8 cellular contexts compared by ENCODE assay signal in genomic region chr1:227947425-227947677, GRCh38. TPM values are rescaled to one million over a fixed set of nuclear protein-coding genes. Genes with fewer than 3 reads are reported as not detected.
DNase-seq lines count a peak whose midpoint lies in the region; ATAC-seq lines count a peak whose summit lies in the region.

No MANE protein-coding gene starts in this region.

- H3K36me3 Mint-ChIP-seq in natural killer cell treated with Interleukin-12 subunit alpha and Interleukin-12 subunit beta and Interleukin-15 and Interleukin-18, amount 100 ng/mL, for 72 hours, result no peaks in the 10 kb centered on the region

- peak overlapping the region; percentile 100 for H3K4me2 ChIP-seq in BLaER1

- peaks cover 47% of the 10 kb centered on the region for H3K4me1 ChIP-seq in BLaER1
- peaks cover 21% of the 10 kb centered on the region for H3K4me1 ChIP-seq in effector memory CD4-positive, alpha-beta T cell (ENCODE audit: control insufficient read depth, insufficient read depth, low read length, poor library complexity, severe bottlenecking)

- H3K36me3 ChIP-seq in BLaER1, result no peaks in the 10 kb centered on the region
- peaks cover 9% of the 10 kb centered on the region for H3K36me3 ChIP-seq in MG63
- H3K36me3 ChIP-seq in effector memory CD4-positive, alpha-beta T cell (ENCODE audit: control insufficient read depth, insufficient read depth, low read length), result no peaks in the 10 kb centered on the region

- peaks cover 33% of the 10 kb centered on the region for H4K20me1 ChIP-seq in BLaER1

- no peaks in the 10 kb centered on the region for H3K9me3 Mint-ChIP-seq in natural killer cell treated with Interleukin-12 subunit alpha and Interleukin-12 subunit beta and Interleukin-15 and Interleukin-18, amount 100 ng/mL, for 72 hours

- no peak overlapping the region for H3K27ac Mint-ChIP-seq in natural killer cell treated with Interleukin-12 subunit alpha and Interleukin-12 subunit beta and Interleukin-15 and Interleukin-18, amount 100 ng/mL, for 72 hours

- peak overlapping the region; percentile 62 for H3K4me3 Mint-ChIP-seq in natural killer cell treated with Interleukin-12 subunit alpha and Interleukin-12 subunit beta and Interleukin-15 and Interleukin-18, amount 100 ng/mL, for 72 hours

- peak overlapping the region; percentile 12; the same call in 1 of the 2 replicates for H3K9ac ChIP-seq in BLaER1

- peaks cover 6% of the 10 kb centered on the region in 2 donors for H3K4me1 Mint-ChIP-seq in natural killer cell treated with Interleukin-12 subunit alpha and Interleukin-12 subunit beta and Interleukin-15 and Interleukin-18, amount 100 ng/mL, for 72 hours (ENCODE audit: low read depth in 2 of 2)

- H3K27me3 Mint-ChIP-seq in natural killer cell treated with Interleukin-12 subunit alpha and Interleukin-12 subunit beta and Interleukin-15 and Interleukin-18, amount 100 ng/mL, for 72 hours, result peaks cover 19 to 24% of the 10 kb centered on the region in 2 donors

- H3K27ac ChIP-seq in BLaER1, result no peak overlapping the region
- H3K27ac ChIP-seq in effector memory CD4-positive, alpha-beta T cell (ENCODE audit: insufficient read depth, low read length, poor library complexity, severe bottlenecking), result no peak overlapping the region

- DNase-seq in MG63 (no peak), LoVo (ENCODE audit: low spot score) (no peak)
- DNase-seq in effector memory CD4-positive, alpha-beta T cell, result no peak
- DNase-seq in natural killer cell treated with Interleukin-12 subunit alpha and Interleukin-12 subunit beta and Interleukin-15 and Interleukin-18, amount 100 ng/mL, for 72 hours (ENCODE audit: low spot score), result no peak

- H3K27me3 ChIP-seq in BLaER1 (peaks cover 32% of the 10 kb centered on the region), MG63 (no peaks in the 10 kb centered on the region; the same call in 1 of the 2 replicates)
- peaks cover 16% of the 10 kb centered on the region for H3K27me3 ChIP-seq in effector memory CD4-positive, alpha-beta T cell (replicated peaks; ENCODE audit: control insufficient read depth, insufficient read depth, low read length, poor library complexity, severe bottlenecking)

- H3K4me3 ChIP-seq in BLaER1, result peak overlapping the region; percentile 71
- H3K4me3 ChIP-seq in MG63, result peak overlapping the region; percentile 88
- H3K4me3 ChIP-seq in effector memory CD4-positive, alpha-beta T cell (ENCODE audit: insufficient read depth, low read depth, low read length, poor library complexity, severe bottlenecking), result peak overlapping the region; percentile 55

- no peak for ATAC-seq in natural killer cell treated with Interleukin-12 subunit alpha and Interleukin-12 subunit beta and Interleukin-15 and Interleukin-18, amount 100 ng/mL, for 72 hours
- ATAC-seq in GM18858 (IDR thresholded peaks at IDR 0.05; ENCODE audit: unreplicated experiment) (no peak), GM18868 (IDR thresholded peaks at IDR 0.05; ENCODE audit: unreplicated experiment) (no peak), GM21367 (IDR thresholded peaks at IDR 0.05; ENCODE audit: unreplicated experiment) (no peak)

- no peaks in the 10 kb centered on the region for H3K9me3 ChIP-seq in BLaER1
- no peaks in the 10 kb centered on the region for H3K9me3 ChIP-seq in MG63
- H3K9me3 ChIP-seq in effector memory CD4-positive, alpha-beta T cell (ENCODE audit: control insufficient read depth, low read length), result no peaks in the 10 kb centered on the region

RNA-seq across cellular contexts. Expression of gene WNT9A, which starts 0.4 kb away (rescaled TPM):
- total RNA-seq in MG63 (2014; rRNA removed; shearing (Covaris generic); ENCODE audit: low replicate concordance), result 10.8 and 11.3 TPM in 2 replicates
- under 1 TPM in 1 of 2 donors, not detected in 1; 0.11 TPM for total RNA-seq in natural killer cell treated with Interleukin-12 subunit alpha and Interleukin-12 subunit beta and Interleukin-15 and Interleukin-18, amount 100 ng/mL, for 72 hours

RNA-seq across cellular contexts. Expression of gene WNT3A, which starts 59.4 kb away (rescaled TPM):
- total RNA-seq in MG63 (2014; rRNA removed; shearing (Covaris generic); ENCODE audit: low replicate concordance), result 0.52 TPM in 1 of 2 replicates, not detected in the other
- total RNA-seq in natural killer cell treated with Interleukin-12 subunit alpha and Interleukin-12 subunit beta and Interleukin-15 and Interleukin-18, amount 100 ng/mL, for 72 hours, result not detected

Comparison
In these comparisons a context has a peak if more than half of its experiments do, and no peak if none do; other contexts are left out.
1. RNA of gene WNT9A, which starts 0.4 kb away (total RNA-seq): 10.8 to 11.3 TPM in MG63; 0.11 TPM in natural killer cell treated with Interleukin-12 subunit alpha and Interleukin-12 subunit beta and Interleukin-15 and Interleukin-18, amount 100 ng/mL, for 72 hours; every median in the first group is over 10 times any median in the second.
2. Peak in every context shown above with its lines, with median percentiles within 50 percentile points of each other: H3K4me3 ChIP-seq.